Comparison of ENCODE assay signal across 15 cellular contexts in the genomic region with DNA sequence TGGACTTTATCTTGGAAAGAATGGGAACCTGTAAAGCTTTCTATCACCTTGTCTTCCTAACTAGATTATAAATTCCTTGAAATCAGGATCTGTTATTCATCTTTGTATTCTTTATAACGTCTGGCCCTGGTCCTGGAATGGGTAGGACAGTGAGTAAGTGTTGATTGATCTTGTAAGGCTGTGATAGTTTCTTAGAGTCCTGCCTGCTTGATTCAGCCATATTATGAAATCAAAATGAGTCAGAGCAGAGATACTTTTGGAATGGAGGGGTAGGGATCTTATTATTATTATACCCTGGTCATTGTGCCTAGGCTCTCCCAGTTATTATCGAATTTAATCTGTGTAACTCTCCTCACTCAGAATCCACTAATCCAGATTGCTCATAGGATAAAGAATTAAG.
DNase-seq lines count a peak whose midpoint lies in the region; ATAC-seq and TF ChIP-seq lines count a peak whose summit lies in the region.
"Had no signal": no experiment of that assay in that cellular context is flagged by ENCODE, and none has a peak within 500 bp of the region (broad histone marks: within the 10 kb centered on the region; RNA-seq: fewer than 3 reads in every experiment).

No MANE protein-coding gene starts in this region.

- DNase-seq in ELR (ENCODE audit: low read depth) (peak; percentile 84), PC-3 (peak; percentile 95), esophagus squamous epithelium (lab: John Stamatoyannopoulos, UW) (no peak), mesenchymal stem cell (peak; percentile 47), cerebellar nuclear complex (lab: John Stamatoyannopoulos, UW) (no peak)
- DNase-seq in stimulated activated CD4-positive, alpha-beta T cell treated with anti-CD3 and anti-CD28 coated beads, Interleukin-4, amount 100 ng/mL, for 1 hour, result no peak
- DNase-seq: activated naive CD4-positive, alpha-beta T cell treated with anti-CD3 and anti-CD28 coated beads for 36 hours; foreskin melanocyte; MM.1S; NCI-H345; stimulated activated naive CD8-positive, alpha-beta T cell treated with anti-CD3 and anti-CD28 coated beads, Interleukin-15, Interleukin-2, amounts not matched to agents 100 U/mL and 50 U/mL, for 24 hours; T-helper 9 cell had no signal

- no peak overlapping the region for H4K8ac ChIP-seq in mesenchymal stem cell (ENCODE audit: low read length)

- H3K9me2 ChIP-seq in PC-3 (replicated peaks; ENCODE audit: low read length), result no peaks in the 10 kb centered on the region

- no peak overlapping the region for H3K14ac ChIP-seq in mesenchymal stem cell (ENCODE audit: low read length in 2 of 2)

- H3K4me1 ChIP-seq in PC-3 (ENCODE audit: insufficient read depth, low read length) (peaks cover 60% of the 10 kb centered on the region), esophagus squamous epithelium (peaks cover 13 to 40% (median 24%) of the 10 kb centered on the region in 3 donors), mesenchymal stem cell (ENCODE audit: control insufficient read depth, insufficient read depth, low read depth, low read length) (peaks cover 2% of the 10 kb centered on the region)

- no peak overlapping the region for H2BK120ac ChIP-seq in mesenchymal stem cell (ENCODE audit: low read depth, low read length)

- POLR2A ChIA-PET in PC-3 (lab: Charles Lee; ENCODE audit: unreplicated experiment), result no interaction called here

- H2AFZ ChIP-seq in PC-3 (ENCODE audit: low read length) (no peak overlapping the region), mesenchymal stem cell (ENCODE audit: low read depth, low read length) (no peak overlapping the region)

- ATAC-seq in PC-3, result 0 out of 2 replicates have a peak, but pooled peaks have one; percentile 8
- no peak for ATAC-seq in GM18520 (IDR thresholded peaks at IDR 0.05; ENCODE audit: unreplicated experiment)
- ATAC-seq in GM18511 (IDR thresholded peaks at IDR 0.05; ENCODE audit: unreplicated experiment), result no peak
- ATAC-seq: stimulated activated naive CD8-positive, alpha-beta T cell treated with anti-CD3 and anti-CD28 coated beads, Interleukin-15, Interleukin-2, amounts not matched to agents 100 U/mL and 50 U/mL, for 24 hours had no signal

- no peaks in the 10 kb centered on the region; the same call in 1 of the 2 replicates for H4K20me1 ChIP-seq in PC-3 (ENCODE audit: low read length)
- H4K20me1 ChIP-seq: BLaER1 treated with 17β-estradiol and CSF1 and Interleukin-3, amounts not matched to agents 10 nM and 100 nM had no signal

- no TSS peak for BruUV-seq in PC-3 (replicated peaks; lab: Mats Ljungman, UMichigan)

- H3F3A ChIP-seq in PC-3 (ENCODE audit: low read length, unreplicated experiment), result peaks cover 7% of the 10 kb centered on the region

- H2AK5ac ChIP-seq in mesenchymal stem cell (ENCODE audit: low read length, severe bottlenecking), result no peak overlapping the region

- H2BK15ac ChIP-seq in mesenchymal stem cell (ENCODE audit: low read depth, poor library complexity, severe bottlenecking), result no peak overlapping the region

- no peak overlapping the region for H3K18ac ChIP-seq in mesenchymal stem cell (ENCODE audit: low read depth in 1 of 2, low read length in 2 of 2)

- H3K79me1 ChIP-seq in mesenchymal stem cell (replicated peaks; ENCODE audit: low read length, poor library complexity, severe bottlenecking), result peaks cover 5% of the 10 kb centered on the region

- H3K79me2 ChIP-seq in PC-3 (ENCODE audit: low read length), result no peaks in the 10 kb centered on the region

- H3K27ac ChIP-seq in PC-3 (ENCODE audit: low read length), result peak overlapping the region; percentile 21
- H3K27ac ChIP-seq in esophagus squamous epithelium, result peak overlapping the region in 3 of 4 donors; percentile 44 to 60 (median 54)
- H3K27ac ChIP-seq in mesenchymal stem cell (ENCODE audit: low read length, poor library complexity, severe bottlenecking), result no peak overlapping the region
- H3K27ac ChIP-seq: BLaER1 treated with 17β-estradiol and CSF1 and Interleukin-3, amounts not matched to agents 10 nM and 100 nM had no signal

- no peak overlapping the region for H3K23ac ChIP-seq in mesenchymal stem cell (ENCODE audit: low read length in 2 of 2)

- no peak overlapping the region for H3K4me3 ChIP-seq in PC-3 (ENCODE audit: low read length)
- no peak overlapping the region for H3K4me3 ChIP-seq in esophagus squamous epithelium
- no peak overlapping the region for H3K4me3 ChIP-seq in mesenchymal stem cell (ENCODE audit: insufficient read depth in 1 of 2, low read depth in 1 of 2, low read length in 2 of 2)
- H3K4me3 ChIP-seq: BLaER1 treated with 17β-estradiol and CSF1 and Interleukin-3, amounts not matched to agents 10 nM and 100 nM had no signal

- CTCF ChIA-PET in PC-3 (lab: Charles Lee), result no interaction called here

- no peaks in the 10 kb centered on the region; the same call in 1 of the 2 replicates for H3K9me3 ChIP-seq in PC-3 (ENCODE audit: low read length)
- no peaks in the 10 kb centered on the region for H3K9me3 ChIP-seq in esophagus squamous epithelium
- peaks cover 4% of the 10 kb centered on the region for H3K9me3 ChIP-seq in mesenchymal stem cell (ENCODE audit: control insufficient read depth, low read length)

- intact Hi-C loops in PC-3 (cut with micrococcal nuclease), result loop anchor here (2.0 kb wide), 1 partner anchor 79 kb away; no protein-coding TSS in a partner anchor
- intact Hi-C loops in esophagus squamous epithelium (cut with DNase I), result no loop called here

- H3K4me2 ChIP-seq in PC-3 (ENCODE audit: low read length), result peak overlapping the region; percentile 17
- no peak overlapping the region for H3K4me2 ChIP-seq in mesenchymal stem cell (ENCODE audit: low read length, poor library complexity, severe bottlenecking)

- H4K91ac ChIP-seq in mesenchymal stem cell (ENCODE audit: low read length), result no peak overlapping the region

- H3K4ac ChIP-seq in mesenchymal stem cell (ENCODE audit: low read depth in 1 of 2, low read length in 2 of 2), result no peak overlapping the region

- no peak overlapping the region for H2BK12ac ChIP-seq in mesenchymal stem cell (ENCODE audit: low read length in 2 of 2)

- H3K27me3 ChIP-seq in PC-3 (ENCODE audit: low read length) (no peaks in the 10 kb centered on the region), esophagus squamous epithelium (no peaks in the 10 kb centered on the region), mesenchymal stem cell (ENCODE audit: control insufficient read depth in 1 of 2, insufficient read depth in 1 of 2, low read length in 2 of 2) (no peaks in the 10 kb centered on the region)

- TF ChIP-seq POLR2A in esophagus squamous epithelium (IDR thresholded peaks at IDR 0.05), result no peak

- no peaks in the 10 kb centered on the region; the same call in 1 of the 2 replicates for H3K36me3 ChIP-seq in PC-3 (ENCODE audit: low read depth, low read length)
- H3K36me3 ChIP-seq in esophagus squamous epithelium, result no peaks in the 10 kb centered on the region
- no peaks in the 10 kb centered on the region for H3K36me3 ChIP-seq in mesenchymal stem cell (ENCODE audit: control insufficient read depth in 1 of 2, insufficient read depth in 2 of 2, low read depth in 1 of 2, low read length in 2 of 2)

- H3K9ac ChIP-seq in PC-3 (ENCODE audit: low read length) (no peak overlapping the region), mesenchymal stem cell (ENCODE audit: low read length) (peak overlapping the region; percentile 53)
- H3K9ac ChIP-seq: BLaER1 treated with 17β-estradiol and CSF1 and Interleukin-3, amounts not matched to agents 10 nM and 100 nM had no signal

- TF ChIP-seq CTCF in PC-3 (conservative IDR thresholded peaks at IDR 0.05; ENCODE audit: low read depth, low read length), result no peak
- no peak for TF ChIP-seq CTCF in esophagus squamous epithelium (IDR thresholded peaks at IDR 0.05)

- 26 to 59% methylated on average over 2 of the region's 2 CpGs for WGBS in esophagus squamous epithelium, 2 donors
- 67% methylated on average over 2 of the region's 2 CpGs for WGBS in mesenchymal stem cell

- no peak overlapping the region for H2BK5ac ChIP-seq in mesenchymal stem cell (ENCODE audit: low read depth, low read length, poor library complexity, severe bottlenecking)

Comparison
In these comparisons a context has a peak if more than half of its experiments do, and no peak if none do; other contexts are left out.
1. DNase-seq: peak in ELR (single experiment), PC-3 (single experiment) and mesenchymal stem cell (single experiment); none in esophagus squamous epithelium (single experiment), stimulated activated CD4-positive, alpha-beta T cell treated with anti-CD3 and anti-CD28 coated beads, Interleukin-4, amount 100 ng/mL, for 1 hour (single experiment) and cerebellar nuclear complex (0 of 2).